In genomic region chr6:36516559-36516958, GRCh38 we compare ENCODE assay signal across 2 cellular contexts.
TF ChIP-seq lines count a peak whose summit lies in the region.

No MANE protein-coding gene starts in this region.

TF ChIP-seq in SK-N-SH, 30 proteins besides CTCF, POLR2A, EP300 and RAD21 (continued from another document):
- TF ChIP-seq REST (IDR thresholded peaks at IDR 0.05; ENCODE audit: low read depth, low read length), result no peak
- TF ChIP-seq RCOR1 (IDR thresholded peaks at IDR 0.05; ENCODE audit: low read length), result no peak
- TF ChIP-seq TCF12 (IDR thresholded peaks at IDR 0.05), result no peak
- TF ChIP-seq TEAD4 (IDR thresholded peaks at IDR 0.05; ENCODE audit: borderline replicate concordance, insufficient read depth), result no peak
- TF ChIP-seq FOXJ3 (CRISPR knock-in tag; IDR thresholded peaks at IDR 0.05), result no peak

TF ChIP-seq in SK-N-SH treated with all-trans-retinoic acid at 6 μM for 48 hours, 23 proteins besides CTCF, POLR2A, EP300 and RAD21 (continued from another document):
- TF ChIP-seq CREB5 (CRISPR knock-in tag; IDR thresholded peaks at IDR 0.05; ENCODE audit: low read depth) (no peak), ZNF8 (CRISPR knock-in tag; IDR thresholded peaks at IDR 0.05) (no peak), PPARA (CRISPR knock-in tag; IDR thresholded peaks at IDR 0.05; ENCODE audit: borderline replicate concordance) (no peak), ZNF565 (CRISPR knock-in tag; conservative IDR thresholded peaks at IDR 0.05; ENCODE audit: low read depth) (no peak), ESRRG (CRISPR knock-in tag; IDR thresholded peaks at IDR 0.05) (no peak), PATZ1 (CRISPR knock-in tag; IDR thresholded peaks at IDR 0.05; ENCODE audit: borderline replicate concordance) (no peak), OSR1 (CRISPR knock-in tag; IDR thresholded peaks at IDR 0.05) (no peak), CSRNP3 (CRISPR knock-in tag; IDR thresholded peaks at IDR 0.05) (no peak), BACH2 (CRISPR knock-in tag; IDR thresholded peaks at IDR 0.05; ENCODE audit: borderline replicate concordance) (no peak), SNAI2 (CRISPR knock-in tag; IDR thresholded peaks at IDR 0.05) (no peak), POU6F1 (CRISPR knock-in tag; IDR thresholded peaks at IDR 0.05; ENCODE audit: borderline replicate concordance, low read depth) (no peak), RARB (CRISPR knock-in tag; IDR thresholded peaks at IDR 0.05) (no peak), ISL1 (CRISPR knock-in tag; IDR thresholded peaks at IDR 0.05) (no peak)
